14 cellular contexts compared by ENCODE assay signal in the genomic region with DNA sequence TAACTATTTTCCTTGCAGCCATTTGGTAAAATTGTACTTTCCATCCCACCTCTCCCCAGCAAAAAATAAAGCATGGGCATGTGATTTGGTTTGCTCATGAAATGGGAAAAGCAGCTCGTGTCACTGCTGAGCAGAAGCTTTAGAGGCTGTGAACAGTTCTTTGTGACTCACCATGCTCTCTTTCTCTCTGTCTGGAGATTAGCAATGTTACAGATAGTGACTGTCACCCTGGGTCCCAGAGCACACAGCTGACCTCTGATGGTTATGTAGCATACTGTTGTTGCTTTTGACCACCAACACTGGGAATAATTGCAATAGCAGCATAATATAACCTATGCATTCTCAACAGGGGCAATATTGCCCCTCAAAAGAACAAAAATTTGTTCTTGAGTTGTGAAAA.
DNase-seq lines count a peak whose midpoint lies in the region; ATAC-seq, FAIRE-seq and TF ChIP-seq lines count a peak whose summit lies in the region.
"Had no signal": no experiment of that assay in that cellular context is flagged by ENCODE, and none has a peak within 500 bp of the region (broad histone marks: within the 10 kb centered on the region; RNA-seq: fewer than 3 reads in every experiment).

No MANE protein-coding gene starts in this region.

- no peaks in the 10 kb centered on the region; the same call in 1 of the 2 replicates for H3K23me2 ChIP-seq in H1 (ENCODE audit: low read depth, low read length)

- no peak overlapping the region for H2BK15ac ChIP-seq in H1 (ENCODE audit: low read length)

- TF ChIP-seq RAD21 in H1 (IDR thresholded peaks at IDR 0.05 in 1 of 2, conservative IDR thresholded peaks at IDR 0.05 in 1 of 2; ENCODE audit: low read depth in 2 of 2, low read length in 2 of 2): peak; percentile 13 to 31; a peak in 2 of 4 replicates
- TF ChIP-seq RAD21 in HepG2 (CRISPR knock-in tag; IDR thresholded peaks at IDR 0.05): no peak

- H3K18ac ChIP-seq in H1 (ENCODE audit: extremely low read depth, low read length): no peak overlapping the region

- H2BK120ac ChIP-seq in H1 (replicated peaks; ENCODE audit: low read depth, low read length): no peak overlapping the region

- TF ChIP-seq CTCF in BE2C (IDR thresholded peaks at IDR 0.05; ENCODE audit: low read depth, low read length) (peak; percentile 30), OCI-LY1 (IDR thresholded peaks at IDR 0.05; ENCODE audit: low read length) (peak; percentile 13; the same call in 1 of the 2 replicates), H1 (IDR thresholded peaks at IDR 0.05; ENCODE audit: control extremely low read depth in 1 of 3, insufficient read depth in 1 of 3, low read depth in 1 of 3, low read length in 3 of 3) (no peak), HepG2 (CRISPR knock-in tag; IDR thresholded peaks at IDR 0.05) (no peak)

- no peak overlapping the region for H3K4ac ChIP-seq in H1 (replicated peaks; ENCODE audit: insufficient read length, low read depth, low read length)

- no peaks in the 10 kb centered on the region for H3K79me1 ChIP-seq in H1 (ENCODE audit: low read depth, low read length)

- no peak overlapping the region for H3K27ac ChIP-seq in OCI-LY1 (ENCODE audit: low read depth, low read length, poor library complexity, severe bottlenecking)
- no peak overlapping the region for H3K27ac ChIP-seq in H1 (ENCODE audit: low read depth, low read length)
- no peak overlapping the region for H3K27ac ChIP-seq in HepG2 (ENCODE audit: extremely low read length, insufficient read depth, low read length)
- H3K27ac ChIP-seq: dorsolateral prefrontal cortex had no signal

- H3K4me2 ChIP-seq in OCI-LY1 (ENCODE audit: low read length): no peak overlapping the region
- no peak overlapping the region for H3K4me2 ChIP-seq in H1 (ENCODE audit: insufficient read depth in 1 of 2, low read depth in 2 of 2, low read length in 2 of 2)
- no peak overlapping the region for H3K4me2 ChIP-seq in HepG2 (ENCODE audit: low read depth, low read length)

- FAIRE-seq in H1 (lab: Jason Lieb, UNC) (no peak), HepG2 (lab: Jason Lieb, UNC) (no peak)

- no peak overlapping the region for H4K91ac ChIP-seq in H1 (replicated peaks; ENCODE audit: insufficient read length, low read length)

- H3K9ac ChIP-seq in OCI-LY1 (ENCODE audit: low read length) (no peak overlapping the region), H1 (replicated peaks in 1 of 4; ENCODE audit: extremely low read depth in 1 of 4, low read depth in 3 of 4, low read length in 3 of 4) (no peak overlapping the region), HepG2 (ENCODE audit: insufficient read depth, low read depth, low read length) (no peak overlapping the region)

- H3K23ac ChIP-seq in H1 (ENCODE audit: insufficient read length): no peak overlapping the region

- in situ Hi-C loops in HepG2 (cut with HindIII; ENCODE audit: extremely low pct_ligation_motif_present, low pct_unique_long_range_greater_than_20kb): no loop called here

- H4K5ac ChIP-seq in H1 (ENCODE audit: insufficient read length, low read depth, low read length): no peak overlapping the region

- H3K27me3 ChIP-seq in BE2C (no peaks in the 10 kb centered on the region), OCI-LY1 (ENCODE audit: insufficient read depth, low read length) (no peaks in the 10 kb centered on the region), H1 (replicated peaks in 1 of 4; ENCODE audit: control insufficient read depth in 3 of 4, extremely low read depth in 1 of 4, insufficient read depth in 3 of 4, low read length in 3 of 4) (no peaks in the 10 kb centered on the region), HepG2 (ENCODE audit: control insufficient read depth in 1 of 2, insufficient read depth in 2 of 2, low read length in 2 of 2) (no peaks in the 10 kb centered on the region)

- TF ChIP-seq POLR2A in H1 (IDR thresholded peaks at IDR 0.05; ENCODE audit: control extremely low read depth in 1 of 2, low read depth in 2 of 2, low read length in 2 of 2): no peak
- TF ChIP-seq POLR2A in HepG2 (IDR thresholded peaks at IDR 0.05; ENCODE audit: insufficient read depth in 1 of 2, low read depth in 2 of 2, low read length in 2 of 2): no peak

- whole genome bisulfite sequencing in H1 (ENCODE audit: extremely low coverage in 1 of 2, insufficient coverage in 1 of 2, insufficient read length in 1 of 2, insufficient replicate concordance in 2 of 2, low coverage in 1 of 2, low lambda C conversion rate in 2 of 2, missing lambda C conversion rate in 1 of 2), 2 experiments: 81% methylated on average over 1 of the region's 1 CpG; no CpG with 5 or more reads in 1 of the 2 experiments
- 0% methylated on average over 1 of the region's 1 CpG for WGBS in HepG2 (ENCODE audit: low lambda C conversion rate)

- peaks cover 1% of the 10 kb centered on the region; the same call in 1 of the 2 replicates for H3K4me1 ChIP-seq in BE2C
- H3K4me1 ChIP-seq in OCI-LY1 (ENCODE audit: insufficient read depth, low read length, severe bottlenecking): no peaks in the 10 kb centered on the region
- no peaks in the 10 kb centered on the region for H3K4me1 ChIP-seq in H1 (replicated peaks in 1 of 4; ENCODE audit: control insufficient read depth in 3 of 4, insufficient read depth in 4 of 4, low read length in 3 of 4)
- H3K4me1 ChIP-seq in HepG2 (ENCODE audit: insufficient read depth, low read length): no peaks in the 10 kb centered on the region

- H3K56ac ChIP-seq in H1 (replicated peaks; ENCODE audit: insufficient read length, low read depth, low read length): no peak overlapping the region

- H3F3A ChIP-seq in OCI-LY1 (ENCODE audit: insufficient read depth, low read length): no peaks in the 10 kb centered on the region

- H3K9me3 ChIP-seq in BE2C (no peaks in the 10 kb centered on the region), OCI-LY1 (ENCODE audit: low read length) (no peaks in the 10 kb centered on the region), H1 (ENCODE audit: insufficient read depth in 2 of 2, low read depth in 1 of 2, low read length in 1 of 2) (no peaks in the 10 kb centered on the region), HepG2 (ENCODE audit: low read length) (no peaks in the 10 kb centered on the region)

- intact Hi-C loops in HepG2 (cut with micrococcal nuclease; ENCODE audit: unreplicated experiment): no loop called here

- CTCF ChIA-PET in H1 (lab: Charles Lee; ENCODE audit: partially characterized antibody) (interaction anchor here (0.7 to 1.4 kb wide), 3 partner anchors 48 to 179 kb away, joined by 3 read pairs; no protein-coding TSS in a partner anchor), HepG2 (lab: Yijun Ruan, JAX; ENCODE audit: low intra/inter-chr PET ratio, low total read pairs) (no interaction called here)

- H3K14ac ChIP-seq in H1 (ENCODE audit: insufficient read length): no peak overlapping the region

- POLR2A ChIA-PET in H1 (lab: Charles Lee; ENCODE audit: partially characterized antibody) (interaction anchor here (0.5 to 0.8 kb wide), 2 partner anchors 19 to 70 kb away, joined by 3 read pairs; partner anchors contain the start of gene RGS2), HepG2 (lab: Yijun Ruan, JAX) (no interaction called here)

- no peak overlapping the region for H2BK20ac ChIP-seq in H1 (ENCODE audit: low read length)

- no peak overlapping the region for H4K8ac ChIP-seq in H1 (ENCODE audit: extremely low read depth, insufficient read depth, low read length)

- H4K20me1 ChIP-seq in OCI-LY1 (ENCODE audit: insufficient read depth, low read length): no peaks in the 10 kb centered on the region
- no peaks in the 10 kb centered on the region for H4K20me1 ChIP-seq in H1 (replicated peaks in 1 of 2; ENCODE audit: control insufficient read depth in 1 of 2, insufficient read depth in 2 of 2, low read length in 2 of 2)
- no peaks in the 10 kb centered on the region for H4K20me1 ChIP-seq in HepG2 (ENCODE audit: insufficient read depth, low read length)

- TF ChIP-seq EP300 in H1 (IDR thresholded peaks at IDR 0.05; ENCODE audit: borderline replicate concordance in 1 of 2, low read depth in 2 of 2, low read length in 2 of 2) (no peak), HepG2 (IDR thresholded peaks at IDR 0.05; ENCODE audit: low read depth in 2 of 2, low read length in 2 of 2) (no peak), HepG2 (CRISPR knock-in tag; IDR thresholded peaks at IDR 0.05; ENCODE audit: borderline replicate concordance) (no peak)

- ATAC-seq in HepG2 (peak; percentile 62; the same call in 2 of the 3 replicates), HG03045 (IDR thresholded peaks at IDR 0.05; ENCODE audit: unreplicated experiment) (no peak)
- ATAC-seq: stimulated activated memory B cell treated with anti-CD40 and anti-IgM and Interleukin-4, amounts not matched to agents 10 μg/mL and 1 μg/mL and 100 μg/mL, for 72 hours had no signal

- H3K36me3 ChIP-seq in BE2C: no peaks in the 10 kb centered on the region
- no peaks in the 10 kb centered on the region for H3K36me3 ChIP-seq in OCI-LY1 (ENCODE audit: insufficient read depth, low read length)
- H3K36me3 ChIP-seq in H1 (ENCODE audit: control insufficient read depth in 2 of 4, insufficient read depth in 4 of 4, low read length in 3 of 4): no peaks in the 10 kb centered on the region
- no peaks in the 10 kb centered on the region for H3K36me3 ChIP-seq in HepG2 (replicated peaks in 1 of 2; ENCODE audit: control insufficient read depth in 1 of 2, insufficient read depth in 2 of 2, low read length in 2 of 2)

- no peaks in the 10 kb centered on the region for H3K79me2 ChIP-seq in OCI-LY1 (ENCODE audit: insufficient read depth, low read length)
- H3K79me2 ChIP-seq in H1 (ENCODE audit: control insufficient read depth in 1 of 2, insufficient read depth in 2 of 2, low read length in 2 of 2): no peaks in the 10 kb centered on the region
- no peaks in the 10 kb centered on the region for H3K79me2 ChIP-seq in HepG2 (ENCODE audit: insufficient read depth, low read length)

- H2BK5ac ChIP-seq in H1 (ENCODE audit: low read depth, low read length): no peak overlapping the region

- H3K4me3 ChIP-seq in BE2C (ENCODE audit: low read depth, low read length) (no peak overlapping the region), OCI-LY1 (ENCODE audit: low read depth, low read length, poor library complexity, severe bottlenecking) (no peak overlapping the region), H1 (ENCODE audit: extremely low read depth in 1 of 4, insufficient read depth in 2 of 4, low read depth in 3 of 4, low read length in 4 of 4) (no peak overlapping the region), HepG2 (replicated peaks in 1 of 3; ENCODE audit: insufficient read depth in 1 of 3, low read depth in 2 of 3, low read length in 3 of 3) (no peak overlapping the region)
- H3K4me3 ChIP-seq: dorsolateral prefrontal cortex had no signal

- no TSS peak for BruUV-seq in HepG2 (replicated peaks; lab: Mats Ljungman, UMichigan)

- no peak overlapping the region for H2AK5ac ChIP-seq in H1 (ENCODE audit: low read depth, low read length)

- no peaks in the 10 kb centered on the region for H3K9me2 ChIP-seq in OCI-LY1 (ENCODE audit: low read depth, low read length)

- peak; percentile 20 for DNase-seq in BE2C
- no peak for DNase-seq in H1 (ENCODE audit: low read depth in 1 of 2, low spot score in 2 of 2)
- DNase-seq in HepG2 (ENCODE audit: low spot score): peak; percentile 1
- no peak for DNase-seq in occipital lobe (lab: John Stamatoyannopoulos, UW)
- no peak for DNase-seq in mesenteric fat pad (ENCODE audit: low spot score)
- no peak for DNase-seq in SKM-1 (lab: John Stamatoyannopoulos, UW; ENCODE audit: unreplicated experiment)
- DNase-seq: AML-193; DMS53; dorsolateral prefrontal cortex; head of caudate nucleus; NK-92 treated with Interleukin-12 subunit alpha and Interleukin-12 subunit beta, amount 100 ng/mL, for 24 hours had no signal

- no peak overlapping the region for H2BK12ac ChIP-seq in H1 (ENCODE audit: low read depth, low read length)

- no peak overlapping the region for H2AFZ ChIP-seq in OCI-LY1 (ENCODE audit: low read length)
- no peak overlapping the region for H2AFZ ChIP-seq in H1 (ENCODE audit: low read length)
- no peak overlapping the region for H2AFZ ChIP-seq in HepG2 (ENCODE audit: low read length)

Comparison
In these comparisons a context has a peak if more than half of its experiments do, and no peak if none do; other contexts are left out.
1. DNase-seq: peak in BE2C (single experiment) and HepG2 (single experiment); none in H1 (0 of 2), occipital lobe (single experiment), mesenteric fat pad (single experiment) and SKM-1 (single experiment).
2. CTCF ChIP-seq: peak in BE2C (single experiment) and OCI-LY1 (single experiment); none in H1 (0 of 3) and HepG2 (single experiment).